ENCODE assay signal across 13 cellular contexts in genomic region chr7:24742764-24743163, GRCh38.
"Had no signal": no experiment of that assay in that cellular context is flagged by ENCODE, and none has a peak within 500 bp of the region (broad histone marks: within the 10 kb centered on the region; RNA-seq: fewer than 3 reads in every experiment).

No MANE protein-coding gene starts in this region.

- H3K27ac ChIP-seq: body of pancreas, tibial nerve had no signal

- H3K4me1 Mint-ChIP-seq: immature natural killer cell; nephron progenitor cell; stimulated activated memory B cell treated with anti-CD40 and anti-IgM and Interleukin-4, amounts not matched to agents 10 μg/mL and 1 μg/mL and 100 μg/mL, for 72 hours had no signal

- ATAC-seq: body of pancreas; effector memory CD8-positive, alpha-beta T cell; left colon; stimulated activated memory B cell treated with anti-CD40 and anti-IgM and Interleukin-4, amounts not matched to agents 10 μg/mL and 1 μg/mL and 100 μg/mL, for 72 hours had no signal

- H3K27me3 Mint-ChIP-seq: stimulated activated memory B cell treated with anti-CD40 and anti-IgM and Interleukin-4, amounts not matched to agents 10 μg/mL and 1 μg/mL and 100 μg/mL, for 72 hours had no signal

- H3K4me3 Mint-ChIP-seq: dendritic cell treated with granulocyte-macrophage colony-stimulating factor and Interleukin-4, amounts not matched to agents 40 ng/mL and 50 ng/mL, for 4 days; effector memory CD8-positive, alpha-beta T cell; immature natural killer cell; nephron progenitor cell; stimulated activated memory B cell treated with anti-CD40 and anti-IgM and Interleukin-4, amounts not matched to agents 10 μg/mL and 1 μg/mL and 100 μg/mL, for 72 hours had no signal

- H3K27ac Mint-ChIP-seq: dendritic cell treated with granulocyte-macrophage colony-stimulating factor and Interleukin-4, amounts not matched to agents 40 ng/mL and 50 ng/mL, for 4 days; effector memory CD8-positive, alpha-beta T cell; immature natural killer cell; nephron progenitor cell; stimulated activated memory B cell treated with anti-CD40 and anti-IgM and Interleukin-4, amounts not matched to agents 10 μg/mL and 1 μg/mL and 100 μg/mL, for 72 hours had no signal

- H3K4me3 ChIP-seq: body of pancreas, ovary, tibial nerve had no signal

- H3K27me3 ChIP-seq: body of pancreas, ovary, tibial nerve had no signal

- H3K9me3 ChIP-seq: body of pancreas, ovary had no signal

- H3K36me3 ChIP-seq: ovary, tibial nerve had no signal

- H3K4me1 ChIP-seq: body of pancreas, tibial nerve had no signal

- DNase-seq: activated CD4-positive, alpha-beta T cell treated with anti-CD3 and anti-CD28 coated beads, Interleukin-2, amount 50 U/mL, for 1 hour; activated naive CD4-positive, alpha-beta T cell treated with anti-CD3 and anti-CD28 coated beads, Interleukin-2, amount 50 U/mL, for 16 hours; activated T-cell treated with anti-CD3 and anti-CD28 coated beads, Interleukin-2, amount 50 U/mL, for 1 hour; body of pancreas; effector memory CD8-positive, alpha-beta T cell; immature natural killer cell; left colon; nephron progenitor cell; ovary; small intestine had no signal

- H3K36me3 Mint-ChIP-seq: immature natural killer cell; stimulated activated memory B cell treated with anti-CD40 and anti-IgM and Interleukin-4, amounts not matched to agents 10 μg/mL and 1 μg/mL and 100 μg/mL, for 72 hours had no signal
